In the genomic region with DNA sequence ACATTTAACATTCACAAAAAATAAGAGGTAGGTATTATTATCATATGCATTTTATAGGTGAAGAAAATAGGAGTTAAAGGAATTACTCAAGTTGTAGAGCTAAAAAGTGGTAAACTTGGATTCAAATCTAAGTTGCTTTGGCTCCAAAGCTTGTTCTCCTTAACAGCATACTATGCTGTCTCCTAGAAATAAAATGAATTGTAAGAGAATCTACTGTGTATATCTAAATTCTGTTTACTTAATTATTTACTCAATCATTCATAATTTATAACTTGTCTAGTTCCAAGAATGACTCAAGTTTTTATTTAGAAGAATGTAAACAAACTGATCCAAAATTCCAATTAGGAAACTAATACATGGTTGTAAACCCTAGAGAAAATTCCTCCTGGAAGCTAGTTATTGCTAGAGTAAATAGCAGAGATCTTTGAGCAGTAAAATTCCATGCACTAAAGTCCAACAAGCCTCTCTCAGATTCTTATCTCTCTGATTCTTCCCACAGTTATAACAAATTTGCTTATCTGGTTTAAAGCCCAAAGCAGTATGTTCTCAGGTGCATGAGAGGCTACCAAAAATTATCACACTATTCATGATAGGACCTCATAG, we compare ENCODE assay signal across 23 cellular contexts.
A peak's percentile ranks its signal among the peaks of the same experiment; 100 is the strongest.
DNase-seq lines count a peak whose midpoint lies in the region; ATAC-seq, FAIRE-seq and TF ChIP-seq lines count a peak whose summit lies in the region.
"Had no signal": no experiment of that assay in that cellular context is flagged by ENCODE, and none has a peak within 500 bp of the region (broad histone marks: within the 10 kb centered on the region; RNA-seq: fewer than 3 reads in every experiment).

No MANE protein-coding gene starts in this region.

- peak; percentile 32 for DNase-seq in LoVo (ENCODE audit: low spot score)
- peak; percentile 22 for DNase-seq in bronchial epithelial cell (ENCODE audit: low read depth)
- no peak for DNase-seq in C1 segment of cervical spinal cord (lab: John Stamatoyannopoulos, UW)
- DNase-seq in HCEC 1CT = no peak
- DNase-seq in GF-D8 (lab: John Stamatoyannopoulos, UW) = no peak
- DNase-seq: CD4-positive, alpha-beta memory T cell; DMS53; EL; HFFc6; Karpas-422; NCI-H1105 treated with DMSO at 0.1 percent for 48 hours; NCI-H1694; NCI-H510A had no signal

- H3K27me3 ChIP-seq in bronchial epithelial cell (ENCODE audit: control insufficient read depth, insufficient read depth, low read length) = no peaks in the 10 kb centered on the region
- no peaks in the 10 kb centered on the region for H3K27me3 ChIP-seq in liver (ENCODE audit: control insufficient read depth in 4 of 4, insufficient read depth in 4 of 4, low read length in 3 of 4)
- H3K27me3 ChIP-seq: SJSA1 had no signal

- peak overlapping the region; percentile 61 for H3K27ac ChIP-seq in 22Rv1
- H3K27ac ChIP-seq in liver (ENCODE audit: low read depth in 1 of 2, low read length in 2 of 2) = no peak overlapping the region
- H3K27ac ChIP-seq: HL-60, SJSA1 had no signal

- no peak overlapping the region for H3K4me3 ChIP-seq in bronchial epithelial cell (ENCODE audit: low read depth, low read length)
- no peak overlapping the region for H3K4me3 ChIP-seq in liver (ENCODE audit: low read depth in 1 of 3, low read length in 3 of 3)
- H3K4me3 ChIP-seq: SJSA1 had no signal

- no peak for TF ChIP-seq RAD21 in liver (IDR thresholded peaks at IDR 0.05)

- H3K4me1 ChIP-seq in liver (ENCODE audit: control insufficient read depth in 4 of 4, insufficient read depth in 4 of 4, low read length in 3 of 4) = no peaks in the 10 kb centered on the region
- H3K4me1 ChIP-seq: SJSA1 had no signal

- H3K36me3 ChIP-seq in bronchial epithelial cell (ENCODE audit: control insufficient read depth, insufficient read depth, low read length) (no peaks in the 10 kb centered on the region), liver (ENCODE audit: control insufficient read depth in 4 of 4, insufficient read depth in 3 of 4, low read depth in 1 of 4, low read length in 3 of 4) (no peaks in the 10 kb centered on the region)
- H3K36me3 ChIP-seq: SJSA1 had no signal

- H3K9me3 ChIP-seq in liver (ENCODE audit: control insufficient read depth in 4 of 4, low read length in 3 of 4) = peaks cover 0 to 7% (median 2%) of the 10 kb centered on the region in 4 donors
- H3K9me3 ChIP-seq: SJSA1 had no signal

- no peak for FAIRE-seq in bronchial epithelial cell (lab: Jason Lieb, UNC)
- FAIRE-seq: A204.1, GM12892, GM18507, H54, HTR-8/SVneo had no signal

- ATAC-seq in GM18909 (IDR thresholded peaks at IDR 0.05; ENCODE audit: poor library complexity, unreplicated experiment) = no peak

- H3K9ac ChIP-seq in liver (ENCODE audit: low read depth in 1 of 2, low read length in 2 of 2) = no peak overlapping the region

- TF ChIP-seq CTCF in 22Rv1 (IDR thresholded peaks at IDR 0.05) (no peak), bronchial epithelial cell (IDR thresholded peaks at IDR 0.05; ENCODE audit: insufficient read depth, low read length, severe bottlenecking) (no peak), liver (IDR thresholded peaks at IDR 0.05; ENCODE audit: low read depth, low read length, missing input control) (no peak)

TF ChIP-seq in liver, 16 proteins besides CTCF, POLR2A, EP300 and RAD21:
- TF ChIP-seq FOXA1 (IDR thresholded peaks at IDR 0.05) (no peak), YY1 (IDR thresholded peaks at IDR 0.05) (no peak), HNF4A (conservative IDR thresholded peaks at IDR 0.05) (peak; percentile 30 to 46)
TF ChIP-seq in liver: peak in this region for 1.

Comparison
In these comparisons a context has a peak if more than half of its experiments do, and no peak if none do; other contexts are left out.
1. DNase-seq: peak in LoVo (single experiment) and bronchial epithelial cell (single experiment); none in C1 segment of cervical spinal cord (0 of 14), HCEC 1CT (single experiment) and GF-D8 (single experiment).